ENCODE assay signal across 11 cellular contexts in the genomic region with DNA sequence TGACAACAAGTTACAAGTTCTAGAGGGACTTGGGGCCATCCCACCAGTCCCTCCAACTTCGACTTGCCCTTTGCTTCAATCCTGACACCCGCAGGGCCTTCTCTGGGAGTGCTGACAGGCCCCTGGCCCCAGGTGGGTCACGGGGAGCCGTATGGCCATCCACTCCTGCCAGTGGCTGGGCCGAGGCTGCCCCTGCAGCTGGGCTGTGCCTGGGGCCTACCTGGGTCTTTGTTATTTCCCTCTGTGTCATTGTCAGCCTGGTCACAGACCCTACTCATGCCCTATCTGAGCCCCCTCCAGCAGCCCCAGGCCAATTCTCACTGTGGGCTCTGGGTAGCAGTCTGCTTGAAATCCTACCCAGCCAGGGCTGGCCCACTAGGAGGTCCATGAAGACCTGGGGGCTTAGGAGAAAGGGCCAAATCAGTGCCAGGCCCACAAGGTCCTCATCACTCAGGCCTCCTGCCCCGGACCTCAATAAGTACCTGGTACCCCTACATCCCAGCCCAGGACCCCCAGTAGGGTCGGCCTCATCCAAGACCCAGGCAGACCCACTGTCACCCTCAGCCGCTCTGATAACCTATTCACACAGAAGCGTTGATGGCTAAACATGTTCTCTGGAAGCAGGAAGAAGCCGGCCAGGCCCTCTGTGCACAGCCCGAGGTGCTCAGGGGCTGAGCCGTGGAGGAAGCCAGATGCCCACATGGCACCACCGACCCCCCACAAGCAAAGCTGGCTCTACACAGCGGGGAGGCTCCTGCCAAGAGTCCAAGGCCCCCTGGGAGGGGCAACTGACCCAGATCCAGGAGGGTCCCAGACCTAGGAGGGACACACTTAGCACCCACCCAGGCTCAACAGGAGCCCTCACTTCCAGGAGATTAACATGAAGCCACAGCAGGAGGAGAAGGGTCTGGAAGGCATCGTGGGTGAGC. TPM values are rescaled to one million over a fixed set of nuclear protein-coding genes. Genes with fewer than 3 reads are reported as not detected.
DNase-seq lines count a peak whose midpoint lies in the region; ATAC-seq and TF ChIP-seq lines count a peak whose summit lies in the region.
"Had no signal": no experiment of that assay in that cellular context is flagged by ENCODE, and none has a peak within 500 bp of the region (broad histone marks: within the 10 kb centered on the region; RNA-seq: fewer than 3 reads in every experiment).

No MANE protein-coding gene starts in this region.

- H3K4me1 ChIP-seq in MM.1S (ENCODE audit: low read length) (no peaks in the 10 kb centered on the region), mesenchymal stem cell (ENCODE audit: control insufficient read depth, insufficient read depth, low read depth, low read length) (peaks cover 16% of the 10 kb centered on the region), suprapubic skin (peaks cover 16% of the 10 kb centered on the region), HAP-1 (no peaks in the 10 kb centered on the region)

- no peak for ATAC-seq in GM18907 (IDR thresholded peaks at IDR 0.05; ENCODE audit: unreplicated experiment)

- in situ Hi-C loops in HAP-1 (cut with MboI; ENCODE audit: low sequenced_read_pairs): no loop called here

- H2AFZ ChIP-seq in MM.1S (ENCODE audit: low read length) (peak overlapping the region; percentile 91), mesenchymal stem cell (ENCODE audit: low read depth, low read length) (no peak overlapping the region)

- H3K9ac ChIP-seq in MM.1S (ENCODE audit: low read length) (no peak overlapping the region), mesenchymal stem cell (ENCODE audit: low read length) (peak overlapping the region; percentile 53)

- peak overlapping the region; percentile 52 to 58 for H3K18ac ChIP-seq in mesenchymal stem cell (ENCODE audit: low read depth in 1 of 2, low read length in 2 of 2)

- 97% methylated on average over 15 of the region's 15 CpGs for WGBS in mesenchymal stem cell
- WGBS in suprapubic skin: 88% methylated on average over 5 of the region's 15 CpGs

- H3F3A ChIP-seq in MM.1S (ENCODE audit: insufficient read depth, low read length): no peaks in the 10 kb centered on the region

- no peak overlapping the region for H2BK15ac ChIP-seq in mesenchymal stem cell (ENCODE audit: low read depth, poor library complexity, severe bottlenecking)

- peak overlapping the region; percentile 84 for H4K91ac ChIP-seq in mesenchymal stem cell (ENCODE audit: low read length)

- TF ChIP-seq CTCF in MM.1S (IDR thresholded peaks at IDR 0.05; ENCODE audit: low read length) (no peak), suprapubic skin (IDR thresholded peaks at IDR 0.05) (no peak)

- no peak overlapping the region for H3K4me2 ChIP-seq in MM.1S (ENCODE audit: low read depth, low read length)
- no peak overlapping the region for H3K4me2 ChIP-seq in mesenchymal stem cell (ENCODE audit: low read length, poor library complexity, severe bottlenecking)

- H3K36me3 ChIP-seq in MM.1S (replicated peaks; ENCODE audit: insufficient read depth, low read length) (no peaks in the 10 kb centered on the region), mesenchymal stem cell (ENCODE audit: control insufficient read depth in 1 of 2, insufficient read depth in 2 of 2, low read depth in 1 of 2, low read length in 2 of 2) (peaks cover 54 to 76% of the 10 kb centered on the region in 2 experiments), suprapubic skin (peaks cover 5% of the 10 kb centered on the region), HAP-1 (replicated peaks) (no peaks in the 10 kb centered on the region)
- H3K36me3 ChIP-seq: cardiac muscle cell had no signal

- H3K79me1 ChIP-seq in mesenchymal stem cell (replicated peaks; ENCODE audit: low read length, poor library complexity, severe bottlenecking): peaks cover 4% of the 10 kb centered on the region

- H2BK5ac ChIP-seq in mesenchymal stem cell (ENCODE audit: low read depth, low read length, poor library complexity, severe bottlenecking): no peak overlapping the region

- peak; percentile 58 for DNase-seq in activated effector memory CD4-positive, alpha-beta T cell treated with anti-CD3 and anti-CD28 coated beads, Interleukin-2, amount 50 U/mL, for 16 hours
- DNase-seq in activated effector memory CD4-positive, alpha-beta T cell treated with Interleukin-2 at 50 U/mL for 16 hours: no peak
- DNase-seq in MM.1S: no peak
- DNase-seq in mesenchymal stem cell: no peak
- DNase-seq in suprapubic skin (ENCODE audit: low spot score in 2 of 2): peak; percentile 53 to 72
- DNase-seq in HAP-1 (ENCODE audit: low spot score in 2 of 2): no peak
- no peak for DNase-seq in AML-193 (lab: John Stamatoyannopoulos, UW)
- DNase-seq: GF-D8 had no signal

- H4K8ac ChIP-seq in mesenchymal stem cell (ENCODE audit: low read length): peak overlapping the region; percentile 66

- no peaks in the 10 kb centered on the region for H4K20me1 ChIP-seq in MM.1S (ENCODE audit: insufficient read depth, low read length)

- H3K9me3 ChIP-seq in MM.1S (replicated peaks; ENCODE audit: insufficient read depth, low read length): no peaks in the 10 kb centered on the region
- no peaks in the 10 kb centered on the region for H3K9me3 ChIP-seq in mesenchymal stem cell (ENCODE audit: control insufficient read depth, low read length)
- no peaks in the 10 kb centered on the region for H3K9me3 ChIP-seq in suprapubic skin
- no peaks in the 10 kb centered on the region for H3K9me3 ChIP-seq in HAP-1
- H3K9me3 ChIP-seq: Caco-2 had no signal

- H3K14ac ChIP-seq in mesenchymal stem cell (ENCODE audit: low read length in 2 of 2): no peak overlapping the region

- H2BK120ac ChIP-seq in mesenchymal stem cell (ENCODE audit: low read depth, low read length): no peak overlapping the region

- TF ChIP-seq POLR2A in suprapubic skin (IDR thresholded peaks at IDR 0.05): no peak

- H3K27me3 ChIP-seq in MM.1S (replicated peaks; ENCODE audit: insufficient read depth, low read length): no peaks in the 10 kb centered on the region
- no peaks in the 10 kb centered on the region for H3K27me3 ChIP-seq in mesenchymal stem cell (ENCODE audit: control insufficient read depth in 1 of 2, insufficient read depth in 1 of 2, low read length in 2 of 2)
- no peaks in the 10 kb centered on the region for H3K27me3 ChIP-seq in suprapubic skin
- no peaks in the 10 kb centered on the region for H3K27me3 ChIP-seq in HAP-1 (ENCODE audit: low read depth)
- H3K27me3 ChIP-seq: cardiac muscle cell had no signal

- peak overlapping the region; percentile 40 to 85 for H2BK12ac ChIP-seq in mesenchymal stem cell (ENCODE audit: low read length in 2 of 2)

- H3K27ac ChIP-seq in MM.1S (ENCODE audit: low read length): no peak overlapping the region
- H3K27ac ChIP-seq in mesenchymal stem cell (ENCODE audit: low read length, poor library complexity, severe bottlenecking): no peak overlapping the region
- H3K27ac ChIP-seq in suprapubic skin: no peak overlapping the region
- H3K27ac ChIP-seq: cardiac muscle cell had no signal

- no peaks in the 10 kb centered on the region for H3K9me2 ChIP-seq in MM.1S (replicated peaks; ENCODE audit: insufficient read depth, low read length)

- no peak for TF ChIP-seq EP300 in suprapubic skin (IDR thresholded peaks at IDR 0.05)

- H2AK5ac ChIP-seq in mesenchymal stem cell (ENCODE audit: low read length, severe bottlenecking): no peak overlapping the region

- peak overlapping the region; percentile 29 to 47 for H3K4ac ChIP-seq in mesenchymal stem cell (ENCODE audit: low read depth in 1 of 2, low read length in 2 of 2)

- no peak overlapping the region for H3K23ac ChIP-seq in mesenchymal stem cell (ENCODE audit: low read length in 2 of 2)

- no peaks in the 10 kb centered on the region for H3K79me2 ChIP-seq in MM.1S (ENCODE audit: low read length)

- H3K4me3 ChIP-seq in MM.1S (ENCODE audit: low read length) (no peak overlapping the region), mesenchymal stem cell (ENCODE audit: insufficient read depth in 1 of 2, low read depth in 1 of 2, low read length in 2 of 2) (no peak overlapping the region), suprapubic skin (no peak overlapping the region), HAP-1 (no peak overlapping the region)
- H3K4me3 ChIP-seq: cardiac muscle cell had no signal

RNA-seq across cellular contexts. Expression of gene BIN1, which starts 57.7 kb away (rescaled TPM):
- 61.3 TPM for polyA plus RNA-seq in mesenchymal stem cell (2013, experiment 1 of 2)
- polyA plus RNA-seq in mesenchymal stem cell (2013, experiment 2 of 2): 58.6 TPM
- 10 to 100 TPM in 1 of 4 donors, 1 to 10 TPM in 3; 5.6 to 13.3 (median 8.8) TPM for total RNA-seq in suprapubic skin

Comparison
In these comparisons a context has a peak if more than half of its experiments do, and no peak if none do; other contexts are left out.
1. DNase-seq: peak in activated effector memory CD4-positive, alpha-beta T cell treated with anti-CD3 and anti-CD28 coated beads, Interleukin-2, amount 50 U/mL, for 16 hours (single experiment) and suprapubic skin (2 of 2); none in activated effector memory CD4-positive, alpha-beta T cell treated with Interleukin-2 at 50 U/mL for 16 hours (single experiment), MM.1S (single experiment), mesenchymal stem cell (single experiment), HAP-1 (0 of 2) and AML-193 (0 of 2).